Comparison of ENCODE assay signal across 8 cellular contexts in genomic region chr17:7932949-7933348, GRCh38. TPM values are rescaled to one million over a fixed set of nuclear protein-coding genes. Genes with fewer than 3 reads are reported as not detected.
A peak's percentile ranks its signal among the peaks of the same experiment; 100 is the strongest.
DNase-seq lines count a peak whose midpoint lies in the region; ATAC-seq and TF ChIP-seq lines count a peak whose summit lies in the region.

No MANE protein-coding gene starts in this region.

- H3K4me2 ChIP-seq in DND-41 (ENCODE audit: insufficient read depth, low read length), result peak overlapping the region; percentile 89

- H3K4me3 ChIP-seq in DND-41 (ENCODE audit: low read depth in 1 of 2, low read length in 2 of 2), result peak overlapping the region; percentile 71 to 82

- peaks cover 41% of the 10 kb centered on the region for H3K36me3 ChIP-seq in DND-41 (ENCODE audit: insufficient read depth, low read length)

- no peaks in the 10 kb centered on the region for H3K27me3 ChIP-seq in DND-41 (ENCODE audit: insufficient read depth, low read length, poor library complexity)

- H3K4me1 Mint-ChIP-seq in T-helper 2 cell treated with Interferon-gamma antibody and Interleukin-4, amounts not matched to agents 5 μg/mL and 100 μg/mL, for 36 hours (ENCODE audit: low read depth), result peaks cover 37% of the 10 kb centered on the region
- H3K4me1 Mint-ChIP-seq in endothelial cell (ENCODE audit: unreplicated experiment), result peaks cover 26% of the 10 kb centered on the region

- peak overlapping the region; percentile 97 for H3K4me3 Mint-ChIP-seq in T-helper 2 cell treated with Interferon-gamma antibody and Interleukin-4, amounts not matched to agents 5 μg/mL and 100 μg/mL, for 36 hours
- H3K4me3 Mint-ChIP-seq in endothelial cell (ENCODE audit: unreplicated experiment), result peak overlapping the region; percentile 100

- peaks cover 32% of the 10 kb centered on the region for H3K36me3 Mint-ChIP-seq in T-helper 2 cell treated with Interferon-gamma antibody and Interleukin-4, amounts not matched to agents 5 μg/mL and 100 μg/mL, for 36 hours (ENCODE audit: low read depth)
- peaks cover 14% of the 10 kb centered on the region for H3K36me3 Mint-ChIP-seq in endothelial cell (ENCODE audit: low read depth, unreplicated experiment)

- H3K27me3 Mint-ChIP-seq in T-helper 2 cell treated with Interferon-gamma antibody and Interleukin-4, amounts not matched to agents 5 μg/mL and 100 μg/mL, for 36 hours (ENCODE audit: low read depth), result no peaks in the 10 kb centered on the region
- peaks cover 11% of the 10 kb centered on the region for H3K27me3 Mint-ChIP-seq in endothelial cell (ENCODE audit: unreplicated experiment)

- H3K79me2 ChIP-seq in DND-41 (ENCODE audit: insufficient read depth, low read length), result peaks cover 51% of the 10 kb centered on the region

- peak overlapping the region; percentile 90 for H3K9ac ChIP-seq in DND-41 (ENCODE audit: low read depth, low read length)

- H3K4me1 ChIP-seq in DND-41 (ENCODE audit: insufficient read depth, low read length), result peaks cover 54% of the 10 kb centered on the region

- no peaks in the 10 kb centered on the region for H4K20me1 ChIP-seq in DND-41 (ENCODE audit: insufficient read depth, low read length)

- H3K9me3 Mint-ChIP-seq in T-helper 2 cell treated with Interferon-gamma antibody and Interleukin-4, amounts not matched to agents 5 μg/mL and 100 μg/mL, for 36 hours, result no peaks in the 10 kb centered on the region
- no peaks in the 10 kb centered on the region for H3K9me3 Mint-ChIP-seq in endothelial cell (ENCODE audit: unreplicated experiment)

- ATAC-seq in DND-41 (ENCODE audit: insufficient read depth, low read depth) (no peak), GM18873 (IDR thresholded peaks at IDR 0.05; ENCODE audit: low FRiP score, unreplicated experiment) (no peak), HG03439 (IDR thresholded peaks at IDR 0.05; ENCODE audit: unreplicated experiment) (no peak)

- DNase-seq in DND-41 (peak; percentile 37), HUDEP-2 (lab: John Stamatoyannopoulos, UW; ENCODE audit: unreplicated experiment in 76 of 76) (peak in 55 of 76 experiments; percentile 13 to 69 (median 43)), endothelial cell (ENCODE audit: low spot score) (peak; percentile 24), myocyte (ENCODE audit: low read depth) (peak; percentile 72), NCI-H187 (lab: John Stamatoyannopoulos, UW) (no peak)
- peak; percentile 31 for DNase-seq in T-helper 2 cell treated with Interferon-gamma antibody and Interleukin-4, amounts not matched to agents 5 μg/mL and 100 μg/mL, for 36 hours (ENCODE audit: low spot score)

- H3K27ac Mint-ChIP-seq in T-helper 2 cell treated with Interferon-gamma antibody and Interleukin-4, amounts not matched to agents 5 μg/mL and 100 μg/mL, for 36 hours, result peak overlapping the region; percentile 99
- H3K27ac Mint-ChIP-seq in endothelial cell (ENCODE audit: unreplicated experiment), result no peak overlapping the region

- TF ChIP-seq CTCF in DND-41 (IDR thresholded peaks at IDR 0.05; ENCODE audit: borderline replicate concordance, extremely low read depth, low read length, poor library complexity, severe bottlenecking) (no peak), endothelial cell (IDR thresholded peaks at IDR 0.05; ENCODE audit: unreplicated experiment) (no peak)

- peak overlapping the region; percentile 97 for H2AFZ ChIP-seq in DND-41 (ENCODE audit: low read depth, low read length)

- H3K9me3 ChIP-seq in DND-41 (ENCODE audit: insufficient read depth, low read length, severe bottlenecking), result no peaks in the 10 kb centered on the region

- peak overlapping the region; percentile 99 for H3K27ac ChIP-seq in DND-41 (ENCODE audit: low read length)

RNA-seq across cellular contexts. Expression of gene CNTROB, which starts 0.9 kb away (rescaled TPM):
- total RNA-seq in endothelial cell (ENCODE audit: unreplicated experiment) (32.6 TPM), myocyte (11.3 and 14.1 TPM in 2 replicates)
- 26.7 TPM for polyA plus RNA-seq in myocyte (2012)

RNA-seq across cellular contexts. Expression of gene TRAPPC1, which starts 1.2 kb away (rescaled TPM):
- 171 TPM for total RNA-seq in endothelial cell (ENCODE audit: unreplicated experiment)
- total RNA-seq in myocyte, result 27.8 and 28.6 TPM in 2 replicates
- 269 TPM for polyA plus RNA-seq in myocyte (2012)

RNA-seq across cellular contexts. Expression of gene KCNAB3, which starts 3.3 kb away (rescaled TPM):
- total RNA-seq in endothelial cell (ENCODE audit: unreplicated experiment), result 1.6 TPM
- 0.10 and 0.53 TPM in 2 replicates for total RNA-seq in myocyte
- polyA plus RNA-seq in myocyte (2012), result 0.59 TPM

RNA-seq across cellular contexts. Expression of gene RNF227, which starts 16.9 kb away (rescaled TPM):
- total RNA-seq in endothelial cell (ENCODE audit: unreplicated experiment), result 0.77 TPM
- total RNA-seq in myocyte, result 5.9 and 6.7 TPM in 2 replicates
- polyA plus RNA-seq in myocyte (2012), result 12.2 TPM

RNA-seq across cellular contexts. Expression of gene CHD3, which starts 44.4 kb away (rescaled TPM):
- total RNA-seq in endothelial cell (ENCODE audit: unreplicated experiment), result 133 TPM
- 104 and 140 TPM in 2 replicates for total RNA-seq in myocyte
- 128 TPM for polyA plus RNA-seq in myocyte (2012)

Comparison
In these comparisons a context has a peak if more than half of its experiments do, and no peak if none do; other contexts are left out.
1. DNase-seq: peak in DND-41 (single experiment), HUDEP-2 (55 of 76), T-helper 2 cell treated with Interferon-gamma antibody and Interleukin-4, amounts not matched to agents 5 μg/mL and 100 μg/mL, for 36 hours (single experiment), endothelial cell (single experiment) and myocyte (single experiment); none in NCI-H187 (0 of 2).